ENCODE assay signal across 9 cellular contexts in genomic region chr4:80036949-80037348, GRCh38. TPM values are rescaled to one million over a fixed set of nuclear protein-coding genes. Genes with fewer than 3 reads are reported as not detected.
DNase-seq lines count a peak whose midpoint lies in the region; ATAC-seq and TF ChIP-seq lines count a peak whose summit lies in the region.
"Had no signal": no experiment of that assay in that cellular context is flagged by ENCODE, and none has a peak within 500 bp of the region (broad histone marks: within the 10 kb centered on the region; RNA-seq: fewer than 3 reads in every experiment).

No MANE protein-coding gene starts in this region.

- peak overlapping the region; percentile 63 for H3K4me2 ChIP-seq in Loucy (ENCODE audit: low read depth, low read length, poor library complexity, severe bottlenecking)

- TF ChIP-seq CTCF in AG09319 (IDR thresholded peaks at IDR 0.05; ENCODE audit: low read depth, low read length) (no peak), Loucy (conservative IDR thresholded peaks at IDR 0.05; ENCODE audit: low read length) (no peak)

- peaks cover 66% of the 10 kb centered on the region for H3K79me2 ChIP-seq in Loucy (ENCODE audit: insufficient read depth, low read length)

- peak; percentile 58 for DNase-seq in AG09319 (ENCODE audit: extremely low read depth, low read depth)
- DNase-seq in dedifferentiated amniotic fluid mesenchymal stem cell (ENCODE audit: extremely low spot score) = peak; percentile 90
- DNase-seq in naive thymus-derived CD8-positive, alpha-beta T cell = no peak
- DNase-seq in cerebellum (ENCODE audit: low spot score) = no peak
- DNase-seq in NCI-H82 treated with DMSO at 0.1 percent for 48 hours (lab: John Stamatoyannopoulos, UW; ENCODE audit: unreplicated experiment) = no peak
- DNase-seq in NCI-H748 (lab: John Stamatoyannopoulos, UW; ENCODE audit: unreplicated experiment) = no peak

- H3K4me3 Mint-ChIP-seq in naive thymus-derived CD8-positive, alpha-beta T cell = peak overlapping the region in 7 of 10 donors; percentile 21 to 82 (median 63)

- peak overlapping the region; percentile 37 for H3K4me3 ChIP-seq in Loucy (ENCODE audit: low read length, poor library complexity, severe bottlenecking)

- ATAC-seq in naive thymus-derived CD8-positive, alpha-beta T cell = peak in 1 of 2 donors; percentile 36
- no peak for ATAC-seq in HG03095 (IDR thresholded peaks at IDR 0.05; ENCODE audit: unreplicated experiment)
- ATAC-seq: esophagus mucosa had no signal

- POLR2A ChIA-PET in naive thymus-derived CD8-positive, alpha-beta T cell (lab: Charles Lee) = no interaction called here

- H3K27me3 ChIP-seq in Loucy (ENCODE audit: insufficient read depth, low read length, poor library complexity, severe bottlenecking) = no peaks in the 10 kb centered on the region

- peak overlapping the region; percentile 55 for H3K9ac ChIP-seq in Loucy (ENCODE audit: low read depth, low read length, poor library complexity, severe bottlenecking)

- peaks cover 51% of the 10 kb centered on the region for H3K36me3 ChIP-seq in Loucy (ENCODE audit: insufficient read depth, low read length)

- peaks cover 0 to 22% (median 10%) of the 10 kb centered on the region in 3 donors for H3K36me3 Mint-ChIP-seq in naive thymus-derived CD8-positive, alpha-beta T cell

- peaks cover 5 to 27% (median 13%) of the 10 kb centered on the region in 4 donors for H3K4me1 Mint-ChIP-seq in naive thymus-derived CD8-positive, alpha-beta T cell

- H3K9me3 Mint-ChIP-seq in naive thymus-derived CD8-positive, alpha-beta T cell = no peaks in the 10 kb centered on the region

- H3K9me3 ChIP-seq in Loucy (ENCODE audit: insufficient read depth, low read depth, low read length) = peaks cover 6% of the 10 kb centered on the region; the same call in 1 of the 2 replicates

- H3K4me1 ChIP-seq in Loucy (ENCODE audit: insufficient read depth, low read length, poor library complexity, severe bottlenecking) = peaks cover 60% of the 10 kb centered on the region

- H3K27ac Mint-ChIP-seq in naive thymus-derived CD8-positive, alpha-beta T cell = peak overlapping the region; percentile 7 to 93 (median 70)

- no peaks in the 10 kb centered on the region for H3K9me2 ChIP-seq in Loucy (replicated peaks; ENCODE audit: low read depth, low read length)

- H4K20me1 ChIP-seq in Loucy (ENCODE audit: insufficient read depth, low read length, poor library complexity, severe bottlenecking) = peaks cover 9% of the 10 kb centered on the region

- H3K27me3 Mint-ChIP-seq in naive thymus-derived CD8-positive, alpha-beta T cell = no peaks in the 10 kb centered on the region

- no peak overlapping the region for H2AFZ ChIP-seq in Loucy (ENCODE audit: low read length)

- peaks cover 7% of the 10 kb centered on the region for H3F3A ChIP-seq in Loucy (ENCODE audit: low read depth)

RNA-seq across cellular contexts. Expression of gene ANTXR2, which starts 36.1 kb away (rescaled TPM):
- 10 to 100 TPM; 19.3 to 21.9 TPM for total RNA-seq in naive thymus-derived CD8-positive, alpha-beta T cell
- 10 to 100 TPM; 11.4 to 22.1 (median 11.5) TPM for polyA plus RNA-seq in naive thymus-derived CD8-positive, alpha-beta T cell
- total RNA-seq in cerebellum = 33.4 TPM

Comparison
In these comparisons a context has a peak if more than half of its experiments do, and no peak if none do; other contexts are left out.
1. DNase-seq: peak in AG09319 (single experiment) and dedifferentiated amniotic fluid mesenchymal stem cell (single experiment); none in naive thymus-derived CD8-positive, alpha-beta T cell (0 of 10), cerebellum (single experiment), NCI-H82 treated with DMSO at 0.1 percent for 48 hours (single experiment) and NCI-H748 (single experiment).